ENCODE assay signal across 24 cellular contexts in genomic region chr10:118513174-118513573, GRCh38.
DNase-seq lines count a peak whose midpoint lies in the region; ATAC-seq, FAIRE-seq and TF ChIP-seq lines count a peak whose summit lies in the region.
"Had no signal": no experiment of that assay in that cellular context is flagged by ENCODE, and none has a peak within 500 bp of the region (broad histone marks: within the 10 kb centered on the region; RNA-seq: fewer than 3 reads in every experiment).

No MANE protein-coding gene starts in this region.

- H3K9ac ChIP-seq in GM12878 (ENCODE audit: control insufficient read depth, insufficient read depth, low read length) (no peak overlapping the region), endothelial cell of umbilical vein (replicated peaks; ENCODE audit: extremely low read depth, insufficient read depth, low read length) (no peak overlapping the region)
- H3K9ac ChIP-seq: BLaER1 had no signal

- H3K4me1 ChIP-seq in HEK293 (ENCODE audit: control insufficient read depth, insufficient read depth, low read length) (no peaks in the 10 kb centered on the region), GM12878 (ENCODE audit: control insufficient read depth, insufficient read depth, low read length) (no peaks in the 10 kb centered on the region), endothelial cell of umbilical vein (ENCODE audit: control insufficient read depth, extremely low read depth, insufficient read depth, low read length) (no peaks in the 10 kb centered on the region), small intestine (ENCODE audit: control insufficient read depth in 2 of 2, insufficient read depth in 1 of 2, low read depth in 1 of 2, low read length in 1 of 2) (no peaks in the 10 kb centered on the region)
- H3K4me1 ChIP-seq: BE2C, BLaER1 had no signal

- H3K79me2 ChIP-seq in GM12878 (ENCODE audit: control insufficient read depth, insufficient read depth, low read length): no peaks in the 10 kb centered on the region
- no peaks in the 10 kb centered on the region for H3K79me2 ChIP-seq in endothelial cell of umbilical vein (ENCODE audit: control insufficient read depth, insufficient read depth, low read length)

- SMC1A ChIA-PET in GM12878 (lab: Charles Lee; ENCODE audit: uncharacterized antibody, unreplicated experiment): no interaction called here

- no peak for TF ChIP-seq RAD21 in GM12878 (IDR thresholded peaks at IDR 0.05; ENCODE audit: insufficient read depth, low read depth, low read length)

- WGBS in GM12878 (ENCODE audit: insufficient coverage, insufficient replicate concordance, low lambda C conversion rate, missing lambda C conversion rate): 44% methylated on average over 3 of the region's 3 CpGs
- WGBS in small intestine, 3 donors: 79 to 88% (median 84%) methylated on average over 3 of the region's 3 CpGs

- H3K27ac ChIP-seq in HEK293 (ENCODE audit: extremely low read depth, low read depth, low read length) (no peak overlapping the region), GM12878 (ENCODE audit: control insufficient read depth, insufficient read depth) (no peak overlapping the region), endothelial cell of umbilical vein (ENCODE audit: insufficient read depth, low read depth, low read length) (no peak overlapping the region), small intestine (ENCODE audit: low read depth in 1 of 2, low read length in 1 of 2) (no peak overlapping the region)
- H3K27ac ChIP-seq: BLaER1 had no signal

- CTCF ChIA-PET in HEK293 (lab: Yijun Ruan, JAX): interaction anchor here (0.9 kb wide), 1 partner anchor 17 kb away, joined by 4 read pairs; no protein-coding TSS in a partner anchor
- CTCF ChIA-PET in GM12878 (lab: Yijun Ruan, JAX): no interaction called here
- CTCF ChIA-PET in endothelial cell of umbilical vein (lab: Charles Lee): no interaction called here

- no peak for TF ChIP-seq EP300 in GM12878 (IDR thresholded peaks at IDR 0.05; ENCODE audit: borderline replicate concordance in 1 of 2, control insufficient read depth in 1 of 2, low read depth in 2 of 2, low read length in 2 of 2)

- BruUV-seq in GM12878 (replicated peaks; lab: Mats Ljungman, UMichigan) (no TSS peak), endothelial cell of umbilical vein (replicated peaks; lab: Mats Ljungman, UMichigan) (no TSS peak)

- POLR2A ChIA-PET in HEK293 (lab: Yijun Ruan, JAX) (no interaction called here), GM12878 (lab: Charles Lee) (no interaction called here), endothelial cell of umbilical vein (lab: Charles Lee) (no interaction called here)

- RAD21 ChIA-PET in GM12878 (lab: Charles Lee; ENCODE audit: unreplicated experiment): no interaction called here

- H3K4me2 ChIP-seq in GM12878 (ENCODE audit: control insufficient read depth, insufficient read depth) (no peak overlapping the region), endothelial cell of umbilical vein (ENCODE audit: insufficient read depth, low read length) (no peak overlapping the region)
- H3K4me2 ChIP-seq: BLaER1 had no signal

- TF ChIP-seq POLR2A in GM12878 (IDR thresholded peaks at IDR 0.05; ENCODE audit: low read depth, low read length) (no peak), endothelial cell of umbilical vein (IDR thresholded peaks at IDR 0.05; ENCODE audit: low read depth, low read length) (no peak)

- dilution Hi-C loops in endothelial cell of umbilical vein (cut with MboI; ENCODE audit: extremely low pct_ligation_motif_present, low sequenced_read_pairs): no loop called here

- in situ Hi-C loops in GM12878 (cut with MboI): no loop called here

- H3K9me1 ChIP-seq in endothelial cell of umbilical vein (replicated peaks; ENCODE audit: control insufficient read depth, extremely low read depth, insufficient read depth, low read length): no peaks in the 10 kb centered on the region

- no peak for FAIRE-seq in GM12878 (lab: Jason Lieb, UNC)
- FAIRE-seq in endothelial cell of umbilical vein (lab: Jason Lieb, UNC): no peak
- no peak for FAIRE-seq in small intestine (lab: Jason Lieb, UNC)
- FAIRE-seq: A204.1, GM12891, GM19239 had no signal

- H3K36me3 ChIP-seq in HEK293 (ENCODE audit: control insufficient read depth in 2 of 2, insufficient read depth in 1 of 2, low read length in 2 of 2) (no peaks in the 10 kb centered on the region), GM12878 (ENCODE audit: control insufficient read depth in 2 of 2, insufficient read depth in 2 of 2, low read length in 1 of 2) (no peaks in the 10 kb centered on the region), endothelial cell of umbilical vein (ENCODE audit: control insufficient read depth in 2 of 2, extremely low read depth in 1 of 2, insufficient read depth in 2 of 2, low read length in 2 of 2) (no peaks in the 10 kb centered on the region), small intestine (ENCODE audit: control insufficient read depth in 2 of 2, insufficient read depth in 2 of 2, low read length in 2 of 2) (no peaks in the 10 kb centered on the region)
- H3K36me3 ChIP-seq: BE2C, BLaER1 had no signal

- TF ChIP-seq CTCF in HEK293 (tag by site-specific recombination; IDR thresholded peaks at IDR 0.05) (no peak), GM12878 (IDR thresholded peaks at IDR 0.05 in 2 of 3, conservative IDR thresholded peaks at IDR 0.05 in 1 of 3; ENCODE audit: control insufficient read depth in 2 of 3, extremely low read depth in 1 of 3, insufficient read depth in 1 of 3, low read depth in 3 of 3, low read length in 3 of 3) (no peak), endothelial cell of umbilical vein (IDR thresholded peaks at IDR 0.05; ENCODE audit: extremely low read depth in 1 of 2, insufficient read depth in 1 of 2, low read depth in 1 of 2, low read length in 2 of 2) (no peak)

- H3K27me3 ChIP-seq in GM12878 (replicated peaks in 1 of 2; ENCODE audit: control insufficient read depth in 2 of 2, insufficient read depth in 2 of 2, low read length in 1 of 2): no peaks in the 10 kb centered on the region
- H3K27me3 ChIP-seq in endothelial cell of umbilical vein (ENCODE audit: control insufficient read depth in 2 of 2, insufficient read depth in 2 of 2, low read length in 2 of 2): no peaks in the 10 kb centered on the region
- H3K27me3 ChIP-seq in small intestine (ENCODE audit: control insufficient read depth in 2 of 2, insufficient read depth in 2 of 2, low read length in 2 of 2): peaks cover 0 to 5% of the 10 kb centered on the region in 2 donors
- H3K27me3 ChIP-seq: BLaER1 had no signal

- H3K4me3 ChIP-seq in HEK293 (ENCODE audit: low read depth, low read length) (no peak overlapping the region), GM12878 (no peak overlapping the region), endothelial cell of umbilical vein (replicated peaks in 1 of 3; ENCODE audit: insufficient read depth in 1 of 3, low read depth in 1 of 3, low read length in 3 of 3) (no peak overlapping the region), small intestine (ENCODE audit: low read depth in 1 of 2, low read length in 2 of 2) (no peak overlapping the region)
- H3K4me3 ChIP-seq: BLaER1 had no signal

- DNase-seq in GM12878 (ENCODE audit: low read depth, low spot score) (no peak), endothelial cell of umbilical vein (ENCODE audit: low read depth, low spot score) (no peak), small intestine (no peak)
- DNase-seq in stimulated activated naive CD4-positive, alpha-beta T cell (lab: John Stamatoyannopoulos, UW): no peak
- DNase-seq: 8988T; ACHN; BE2C; C1 segment of cervical spinal cord; CD4-positive, alpha-beta memory T cell; CD4-positive, CD25-positive, alpha-beta regulatory T cell; CD8-positive, alpha-beta memory T cell; COR-L47; DMS 273 treated with DMSO at 0.1 percent for 48 hours; DMS153; DMS53; DMS79; DND-41; EL; GDM1 had no signal

- H4K20me1 ChIP-seq in GM12878 (ENCODE audit: control insufficient read depth, insufficient read depth): no peaks in the 10 kb centered on the region
- H4K20me1 ChIP-seq in endothelial cell of umbilical vein (replicated peaks; ENCODE audit: control insufficient read depth, extremely low read depth, insufficient read depth, low read length): no peaks in the 10 kb centered on the region
- H4K20me1 ChIP-seq: BLaER1 had no signal

- H2AFZ ChIP-seq in GM12878 (ENCODE audit: control insufficient read depth, low read depth, low read length) (no peak overlapping the region), endothelial cell of umbilical vein (ENCODE audit: low read depth, low read length) (no peak overlapping the region)

- no peak for ATAC-seq in GM12878

- H3K9me3 ChIP-seq in HEK293 (ENCODE audit: control insufficient read depth, insufficient read depth, low read depth, low read length): no peaks in the 10 kb centered on the region
- H3K9me3 ChIP-seq in GM12878 (replicated peaks; ENCODE audit: control insufficient read depth, insufficient read depth, low read length): no peaks in the 10 kb centered on the region
- H3K9me3 ChIP-seq in endothelial cell of umbilical vein (replicated peaks; ENCODE audit: control insufficient read depth, insufficient read depth, low read length): no peaks in the 10 kb centered on the region
- H3K9me3 ChIP-seq in small intestine (ENCODE audit: control insufficient read depth, low read depth): no peaks in the 10 kb centered on the region
- H3K9me3 ChIP-seq: BE2C had no signal

- intact Hi-C loops in GM12878 (cut with micrococcal nuclease; ENCODE audit: unreplicated experiment): no loop called here
- intact Hi-C loops in endothelial cell of umbilical vein (cut with micrococcal nuclease): no loop called here

TF ChIP-seq in GM12878, 131 proteins besides CTCF, POLR2A, EP300 and RAD21:
- no peak for TF ChIP-seq TBL1XR1 (IDR thresholded peaks at IDR 0.05; ENCODE audit: low read depth, low read length)
- no peak for TF ChIP-seq MYC (IDR thresholded peaks at IDR 0.05; ENCODE audit: insufficient read depth, insufficient read length, insufficient replicate concordance, low read length, severe bottlenecking)
- 0 out of 2 replicates have a peak, but pooled peaks have one; percentile 19 for TF ChIP-seq ATF7 (IDR thresholded peaks at IDR 0.05; ENCODE audit: low read depth)

TF ChIP-seq in endothelial cell of umbilical vein, 7 proteins besides CTCF, POLR2A, EP300 and RAD21:
- TF ChIP-seq GATA2 (IDR thresholded peaks at IDR 0.05; ENCODE audit: insufficient read depth, insufficient read length, low read depth, low read length): no peak
- TF ChIP-seq MYC (IDR thresholded peaks at IDR 0.05; ENCODE audit: low read depth, low read length): no peak
- TF ChIP-seq MAX (IDR thresholded peaks at IDR 0.05; ENCODE audit: insufficient read depth, insufficient read length): no peak
- peak; percentile 10 for TF ChIP-seq JUN (IDR thresholded peaks at IDR 0.05; ENCODE audit: borderline replicate concordance, insufficient read depth, insufficient read length, low read depth)

Comparison
In these comparisons a context has a peak if more than half of its experiments do, and no peak if none do; other contexts are left out.
1. Of the 9 proteins assayed by ChIP-seq in both HEK293 and GM12878: peak only in HEK293: ATF2; only in GM12878: none; in both: none; in neither: 8.